22 cellular contexts compared by ENCODE assay signal in the genomic region with DNA sequence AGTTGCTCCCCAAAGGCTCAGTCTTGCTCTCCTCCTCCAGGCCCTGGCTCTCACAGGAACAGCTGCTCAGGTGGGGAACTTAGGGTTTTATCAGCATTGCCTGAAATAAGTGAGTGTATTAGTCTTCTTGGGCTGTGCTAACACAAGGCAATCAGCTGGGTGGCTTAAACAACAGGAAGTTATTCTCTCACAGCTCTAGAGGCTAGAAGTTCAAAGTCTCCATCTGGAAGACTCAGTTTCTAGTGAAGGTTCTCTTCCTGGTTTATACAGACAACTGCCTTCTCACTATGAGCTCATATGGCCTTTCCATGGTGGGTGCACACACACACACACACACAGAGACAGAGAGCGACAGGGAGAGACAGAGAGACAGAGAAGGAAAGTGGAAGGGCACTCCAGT. TPM values are rescaled to one million over a fixed set of nuclear protein-coding genes. Genes with fewer than 3 reads are reported as not detected.
DNase-seq lines count a peak whose midpoint lies in the region; ATAC-seq and TF ChIP-seq lines count a peak whose summit lies in the region.
"Had no signal": no experiment of that assay in that cellular context is flagged by ENCODE, and none has a peak within 500 bp of the region (broad histone marks: within the 10 kb centered on the region; RNA-seq: fewer than 3 reads in every experiment).

No MANE protein-coding gene starts in this region.

- peak overlapping the region; percentile 81 for H3K27ac Mint-ChIP-seq in activated naive CD8-positive, alpha-beta T cell treated with anti-CD3 and anti-CD28 coated beads, Interleukin-2, amount 50 U/mL, for 24 hours

- H3K36me3 Mint-ChIP-seq in activated naive CD8-positive, alpha-beta T cell treated with anti-CD3 and anti-CD28 coated beads, Interleukin-2, amount 50 U/mL, for 24 hours (ENCODE audit: low read depth) = no peaks in the 10 kb centered on the region

- H3K9me2 ChIP-seq in Karpas-422 (replicated peaks; ENCODE audit: insufficient read depth, low read length) = no peaks in the 10 kb centered on the region

- peak; percentile 12 for ATAC-seq in activated naive CD8-positive, alpha-beta T cell treated with anti-CD3 and anti-CD28 coated beads, Interleukin-2, amount 50 U/mL, for 24 hours
- no peak for ATAC-seq in GM21737 (IDR thresholded peaks at IDR 0.05; ENCODE audit: unreplicated experiment)
- ATAC-seq: left colon, right cardiac atrium had no signal

- no peaks in the 10 kb centered on the region; a peak in 1 of 22 replicates for H3K27me3 ChIP-seq in BLaER1 treated with 17β-estradiol and CSF1 and Interleukin-3, amounts not matched to agents 10 nM and 100 nM
- H3K27me3 ChIP-seq in Karpas-422 (ENCODE audit: low read length) = no peaks in the 10 kb centered on the region
- H3K27me3 ChIP-seq: ascending aorta, suprapubic skin had no signal

- peaks cover under 1% of the 10 kb centered on the region for H3K9me3 Mint-ChIP-seq in activated naive CD8-positive, alpha-beta T cell treated with anti-CD3 and anti-CD28 coated beads, Interleukin-2, amount 50 U/mL, for 24 hours

- DNase-seq in GM20000 (ENCODE audit: low spot score) (peak; percentile 8), Karpas-422 (peak; percentile 76), SK-N-DZ (ENCODE audit: low spot score) (no peak), H4 (ENCODE audit: low spot score) (no peak)
- DNase-seq in activated naive CD8-positive, alpha-beta T cell treated with anti-CD3 and anti-CD28 coated beads, Interleukin-2, amount 50 U/mL, for 24 hours = no peak
- no peak for DNase-seq in stimulated activated naive CD4-positive, alpha-beta T cell treated with Interleukin-2 at 50 U/mL for 16 hours (lab: John Stamatoyannopoulos, UW)
- DNase-seq: activated effector memory CD4-positive, alpha-beta T cell treated with anti-CD3 and anti-CD28 coated beads, Interleukin-2, amount 50 U/mL, for 16 hours; Caco-2; hypothalamus; left colon; NCI-H2029; NCI-H524; right cardiac atrium had no signal

- peaks cover 42% of the 10 kb centered on the region for H3K4me1 Mint-ChIP-seq in activated naive CD8-positive, alpha-beta T cell treated with anti-CD3 and anti-CD28 coated beads, Interleukin-2, amount 50 U/mL, for 24 hours

- H3K79me2 ChIP-seq in Karpas-422 (ENCODE audit: low read length) = no peaks in the 10 kb centered on the region

- H3K4me3 Mint-ChIP-seq in activated naive CD8-positive, alpha-beta T cell treated with anti-CD3 and anti-CD28 coated beads, Interleukin-2, amount 50 U/mL, for 24 hours = peak overlapping the region; percentile 27

- H3K4me3 ChIP-seq in BLaER1 treated with 17β-estradiol and CSF1 and Interleukin-3, amounts not matched to agents 10 nM and 100 nM = peak overlapping the region in 8 of 10 experiments; percentile 38 to 54 (median 45); a peak in 13 of 20 replicates
- H3K4me3 ChIP-seq in Karpas-422 (ENCODE audit: low read length) = peak overlapping the region; percentile 60
- H3K4me3 ChIP-seq: ascending aorta, suprapubic skin had no signal

- H3K27me3 Mint-ChIP-seq in activated naive CD8-positive, alpha-beta T cell treated with anti-CD3 and anti-CD28 coated beads, Interleukin-2, amount 50 U/mL, for 24 hours = peaks cover 10% of the 10 kb centered on the region

- H3K36me3 ChIP-seq in BLaER1 treated with 17β-estradiol and CSF1 and Interleukin-3, amounts not matched to agents 10 nM and 100 nM = peaks cover 0 to 4% (median 0%) of the 10 kb centered on the region in 11 experiments; a peak in 1 of 22 replicates
- no peaks in the 10 kb centered on the region for H3K36me3 ChIP-seq in Karpas-422 (ENCODE audit: insufficient read depth, low read length)
- H3K36me3 ChIP-seq: ascending aorta, suprapubic skin had no signal

- H3K27ac ChIP-seq in BLaER1 treated with 17β-estradiol and CSF1 and Interleukin-3, amounts not matched to agents 10 nM and 100 nM = peak overlapping the region; percentile 48 to 98 (median 91); a peak in 21 of 22 replicates
- peak overlapping the region; percentile 94 for H3K27ac ChIP-seq in Karpas-422 (ENCODE audit: low read length)
- H3K27ac ChIP-seq: ascending aorta, suprapubic skin had no signal

- H3K4me2 ChIP-seq in BLaER1 treated with 17β-estradiol and CSF1 and Interleukin-3, amounts not matched to agents 10 nM and 100 nM = peak overlapping the region; percentile 86 to 97 (median 94)
- H3K4me2 ChIP-seq in Karpas-422 (ENCODE audit: low read depth, low read length, poor library complexity, severe bottlenecking) = peak overlapping the region; percentile 81

- peaks cover 1 to 17% (median 10%) of the 10 kb centered on the region in 11 experiments; a peak in 19 of 22 replicates for H3K9me3 ChIP-seq in BLaER1 treated with 17β-estradiol and CSF1 and Interleukin-3, amounts not matched to agents 10 nM and 100 nM (replicated peaks in 1 of 11)
- H3K9me3 ChIP-seq in Karpas-422 (ENCODE audit: low read length) = no peaks in the 10 kb centered on the region
- H3K9me3 ChIP-seq: ascending aorta, Caco-2, suprapubic skin had no signal

- TF ChIP-seq CTCF in GM20000 (IDR thresholded peaks at IDR 0.05; ENCODE audit: extremely low read depth, missing control alignments) = no peak

- H3K9ac ChIP-seq in BLaER1 treated with 17β-estradiol and CSF1 and Interleukin-3, amounts not matched to agents 10 nM and 100 nM = peak overlapping the region; percentile 54 to 86 (median 78); a peak in 21 of 22 replicates
- peak overlapping the region; percentile 58 for H3K9ac ChIP-seq in Karpas-422 (ENCODE audit: low read length)

- peaks cover 90 to 100% (median 96%) of the 10 kb centered on the region in 10 experiments for H3K4me1 ChIP-seq in BLaER1 treated with 17β-estradiol and CSF1 and Interleukin-3, amounts not matched to agents 10 nM and 100 nM
- peaks cover 87% of the 10 kb centered on the region for H3K4me1 ChIP-seq in Karpas-422 (ENCODE audit: low read length)
- H3K4me1 ChIP-seq: ascending aorta, Caco-2, suprapubic skin had no signal

- H4K20me1 ChIP-seq in BLaER1 treated with 17β-estradiol and CSF1 and Interleukin-3, amounts not matched to agents 10 nM and 100 nM = no peaks in the 10 kb centered on the region; a peak in 1 of 22 replicates
- no peaks in the 10 kb centered on the region for H4K20me1 ChIP-seq in Karpas-422 (ENCODE audit: insufficient read depth, low read depth, low read length)

- peak overlapping the region; percentile 1; the same call in 1 of the 2 replicates for H2AFZ ChIP-seq in Karpas-422 (ENCODE audit: low read length)

RNA-seq across cellular contexts. Expression of a gene that starts 2.8 kb away (rescaled TPM):
- 59.4 and 60.1 TPM in 2 replicates for total RNA-seq in Karpas-422 (2014; rRNA removed; shearing (Covaris generic); ENCODE audit: low replicate concordance)
- not detected in 2 replicates for polyA plus RNA-seq in SK-N-DZ (2014; cell fraction: cytosol; rRNA removed)
- not detected in 2 replicates for polyA plus RNA-seq in SK-N-DZ (2014; cell fraction: nucleus; rRNA removed)
- total RNA-seq in H4 (2014; rRNA removed; shearing (Covaris generic)) = not detected in 2 replicates
- total RNA-seq: ascending aorta, Caco-2, chondrocyte, HT1080, MCF 10A had no signal
- polyA plus RNA-seq: AG04450, right cardiac atrium had no signal

RNA-seq across cellular contexts. Expression of a gene that starts 32.7 kb away (rescaled TPM):
- total RNA-seq in Karpas-422 (2014; rRNA removed; shearing (Covaris generic); ENCODE audit: low replicate concordance) = 0.45 and 0.76 TPM in 2 replicates
- not detected in 2 replicates for polyA plus RNA-seq in SK-N-DZ (2014; cell fraction: cytosol; rRNA removed)
- not detected in 2 replicates for polyA plus RNA-seq in SK-N-DZ (2014; cell fraction: nucleus; rRNA removed)
- not detected in 2 replicates for total RNA-seq in H4 (2014; rRNA removed; shearing (Covaris generic))
- total RNA-seq: ascending aorta, Caco-2, chondrocyte, HT1080, left colon, MCF 10A, omental fat pad, right cardiac atrium had no signal
- polyA plus RNA-seq: AG04450, right cardiac atrium had no signal

RNA-seq across cellular contexts. Expression of a gene that starts 44.4 kb away (rescaled TPM):
- total RNA-seq in Karpas-422 (2014; rRNA removed; shearing (Covaris generic); ENCODE audit: low replicate concordance) = not detected in 2 replicates
- not detected in 2 replicates for polyA plus RNA-seq in SK-N-DZ (2014; cell fraction: cytosol; rRNA removed)
- not detected in 2 replicates for polyA plus RNA-seq in SK-N-DZ (2014; cell fraction: nucleus; rRNA removed)
- not detected in 2 replicates for total RNA-seq in H4 (2014; rRNA removed; shearing (Covaris generic))
- total RNA-seq: ascending aorta, Caco-2, chondrocyte, HT1080, left colon, MCF 10A, right cardiac atrium, suprapubic skin had no signal
- polyA plus RNA-seq: AG04450, right cardiac atrium had no signal

Comparison
In these comparisons a context has a peak if more than half of its experiments do, and no peak if none do; other contexts are left out.
1. DNase-seq: peak in GM20000 (single experiment) and Karpas-422 (single experiment); none in activated naive CD8-positive, alpha-beta T cell treated with anti-CD3 and anti-CD28 coated beads, Interleukin-2, amount 50 U/mL, for 24 hours (single experiment), stimulated activated naive CD4-positive, alpha-beta T cell treated with Interleukin-2 at 50 U/mL for 16 hours (single experiment), SK-N-DZ (single experiment) and H4 (single experiment).
2. RNA of a gene that starts 2.8 kb away (total RNA-seq): 59.4 to 60.1 TPM in Karpas-422; not detected in H4; every median in the first group is over 10 times any median in the second.